In the genomic region with DNA sequence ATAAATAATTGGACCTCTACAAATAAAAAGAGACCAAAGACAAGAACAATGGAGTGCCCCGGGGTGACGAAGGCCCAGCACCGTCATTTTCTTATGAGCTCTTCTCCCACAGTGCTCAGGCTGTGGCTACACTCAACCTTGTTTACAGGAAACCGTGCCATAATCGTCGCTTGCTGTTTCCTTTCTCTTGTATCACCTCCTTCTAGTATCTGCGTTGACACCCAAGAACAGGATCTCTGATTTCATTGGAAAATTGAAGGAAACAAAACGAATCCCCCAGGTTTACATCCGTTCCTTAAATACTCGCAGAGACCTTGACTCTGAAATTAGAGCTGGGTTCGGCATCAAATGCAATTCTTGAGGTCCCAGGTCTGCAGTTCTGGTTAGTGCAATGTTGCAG, we compare ENCODE assay signal across 10 cellular contexts. TPM values are rescaled to one million over a fixed set of nuclear protein-coding genes. Genes with fewer than 3 reads are reported as not detected.
DNase-seq lines count a peak whose midpoint lies in the region; ATAC-seq and TF ChIP-seq lines count a peak whose summit lies in the region.
"Had no signal": no experiment of that assay in that cellular context is flagged by ENCODE, and none has a peak within 500 bp of the region (broad histone marks: within the 10 kb centered on the region; RNA-seq: fewer than 3 reads in every experiment).

No MANE protein-coding gene starts in this region.

- peaks cover 57% of the 10 kb centered on the region for H3K27me3 Mint-ChIP-seq in activated CD4-positive, alpha-beta T cell treated with anti-CD3 and anti-CD28 coated beads for 36 hours
- peaks cover 52% of the 10 kb centered on the region for H3K27me3 Mint-ChIP-seq in activated CD8-positive, alpha-beta T cell treated with anti-CD3 and anti-CD28 coated beads for 36 hours

- peak overlapping the region in 1 of 2 donors; percentile 13 for H3K9ac ChIP-seq in stomach smooth muscle (ENCODE audit: low read length in 2 of 2)

- peaks cover 3% of the 10 kb centered on the region for H3K4me1 ChIP-seq in right cardiac atrium (ENCODE audit: control insufficient read depth, insufficient read depth, low read length)
- peaks cover 27% of the 10 kb centered on the region for H3K4me1 ChIP-seq in stomach smooth muscle (ENCODE audit: control insufficient read depth, insufficient read depth, low read length)

- POLR2A ChIA-PET in activated CD4-positive, alpha-beta T cell treated with anti-CD3 and anti-CD28 coated beads for 36 hours (lab: Charles Lee) = no interaction called here
- POLR2A ChIA-PET in activated CD8-positive, alpha-beta T cell treated with anti-CD3 and anti-CD28 coated beads for 36 hours (lab: Charles Lee) = interaction anchor here (0.5 kb wide), 1 partner anchor 994 kb away, joined by 4 read pairs; no protein-coding TSS in a partner anchor

- peak overlapping the region; percentile 1 for H3K4me3 Mint-ChIP-seq in activated CD4-positive, alpha-beta T cell treated with anti-CD3 and anti-CD28 coated beads for 36 hours
- peak overlapping the region; percentile 13 for H3K4me3 Mint-ChIP-seq in activated CD8-positive, alpha-beta T cell treated with anti-CD3 and anti-CD28 coated beads for 36 hours

- no peak for TF ChIP-seq CTCF in activated CD8-positive, alpha-beta T cell treated with anti-CD3 and anti-CD28 coated beads for 36 hours (IDR thresholded peaks at IDR 0.05)

- H3K27ac ChIP-seq in right cardiac atrium (ENCODE audit: low read length) (no peak overlapping the region), stomach smooth muscle (ENCODE audit: low read length) (no peak overlapping the region)

- H3K27ac Mint-ChIP-seq in activated CD4-positive, alpha-beta T cell treated with anti-CD3 and anti-CD28 coated beads for 36 hours = no peak overlapping the region
- H3K27ac Mint-ChIP-seq in activated CD8-positive, alpha-beta T cell treated with anti-CD3 and anti-CD28 coated beads for 36 hours = no peak overlapping the region

- peak; percentile 39 for DNase-seq in activated CD4-positive, alpha-beta T cell treated with anti-CD3 and anti-CD28 coated beads for 36 hours
- no peak for DNase-seq in activated CD4-positive, alpha-beta T cell treated with anti-CD3 and anti-CD28 coated beads for 1 hour
- peak; percentile 25 for DNase-seq in activated CD8-positive, alpha-beta T cell treated with anti-CD3 and anti-CD28 coated beads for 36 hours
- DNase-seq in right cardiac atrium = peak in 2 of 3 donors; percentile 6 to 51
- DNase-seq in SKM-1 treated with dmso at 0.1 percent for 144 hours (lab: John Stamatoyannopoulos, UW; ENCODE audit: unreplicated experiment) = no peak
- DNase-seq in NCI-H128 (lab: John Stamatoyannopoulos, UW; ENCODE audit: unreplicated experiment) = no peak
- no peak for DNase-seq in ecto neural progenitor cell (ENCODE audit: low spot score)

- H3K9me3 Mint-ChIP-seq in activated CD4-positive, alpha-beta T cell treated with anti-CD3 and anti-CD28 coated beads for 36 hours (ENCODE audit: low read depth) = no peaks in the 10 kb centered on the region
- no peaks in the 10 kb centered on the region for H3K9me3 Mint-ChIP-seq in activated CD8-positive, alpha-beta T cell treated with anti-CD3 and anti-CD28 coated beads for 36 hours

- no peaks in the 10 kb centered on the region for H3K36me3 ChIP-seq in stomach smooth muscle (ENCODE audit: control insufficient read depth in 2 of 2, insufficient read depth in 2 of 2, low read length in 2 of 2)

- ATAC-seq in activated CD4-positive, alpha-beta T cell treated with anti-CD3 and anti-CD28 coated beads for 36 hours = peak; percentile 57
- ATAC-seq in activated CD8-positive, alpha-beta T cell treated with anti-CD3 and anti-CD28 coated beads for 36 hours = peak; percentile 60
- peak in 1 of 2 donors; percentile 21 for ATAC-seq in right cardiac atrium

- H3K4me3 ChIP-seq in right cardiac atrium (ENCODE audit: low read length) = peak overlapping the region; percentile 44
- H3K4me3 ChIP-seq in stomach smooth muscle (ENCODE audit: low read length in 2 of 2) = peak overlapping the region; percentile 21 to 61

- H3K4me1 Mint-ChIP-seq in activated CD4-positive, alpha-beta T cell treated with anti-CD3 and anti-CD28 coated beads for 36 hours = peaks cover 17% of the 10 kb centered on the region
- H3K4me1 Mint-ChIP-seq in activated CD8-positive, alpha-beta T cell treated with anti-CD3 and anti-CD28 coated beads for 36 hours (ENCODE audit: low read depth) = peaks cover 23% of the 10 kb centered on the region

- no peaks in the 10 kb centered on the region for H3K36me3 Mint-ChIP-seq in activated CD4-positive, alpha-beta T cell treated with anti-CD3 and anti-CD28 coated beads for 36 hours (ENCODE audit: low read depth)
- no peaks in the 10 kb centered on the region for H3K36me3 Mint-ChIP-seq in activated CD8-positive, alpha-beta T cell treated with anti-CD3 and anti-CD28 coated beads for 36 hours (ENCODE audit: low read depth)

- CTCF ChIA-PET in activated CD4-positive, alpha-beta T cell treated with anti-CD3 and anti-CD28 coated beads for 36 hours (lab: Charles Lee) = interaction anchor here (0.5 to 2.1 kb wide), 12 partner anchors 10 to 1168 kb away, joined by 3 to 9 read pairs (median 3); no protein-coding TSS in a partner anchor
- CTCF ChIA-PET in activated CD8-positive, alpha-beta T cell treated with anti-CD3 and anti-CD28 coated beads for 36 hours (lab: Charles Lee) = interaction anchor here (0.6 to 2.8 kb wide), 24 partner anchors 8 to 1170 kb away, joined by 3 to 21 read pairs (median 3); no protein-coding TSS in a partner anchor

- H3K27me3 ChIP-seq in right cardiac atrium (ENCODE audit: control insufficient read depth, insufficient read depth) = no peaks in the 10 kb centered on the region
- H3K27me3 ChIP-seq in stomach smooth muscle (ENCODE audit: control insufficient read depth in 1 of 2, insufficient read depth in 2 of 2, low read length in 2 of 2) = peaks cover 28 to 50% of the 10 kb centered on the region in 2 donors

- H3K9me3 ChIP-seq in right cardiac atrium (ENCODE audit: control insufficient read depth, low read length) = no peaks in the 10 kb centered on the region
- no peaks in the 10 kb centered on the region for H3K9me3 ChIP-seq in stomach smooth muscle (ENCODE audit: control insufficient read depth in 2 of 2, low read length in 2 of 2)

- 2% methylated on average over 11 of the region's 11 CpGs for WGBS in right cardiac atrium

- intact Hi-C loops in activated CD4-positive, alpha-beta T cell treated with anti-CD3 and anti-CD28 coated beads for 36 hours (cut with DNase I, micrococcal nuclease) = loop anchor here in 1 of 2 experiments (1.0 to 2.0 kb wide), 4 partner anchors 429 to 1332 kb away; no protein-coding TSS in a partner anchor
- intact Hi-C loops in activated CD8-positive, alpha-beta T cell treated with anti-CD3 and anti-CD28 coated beads for 36 hours (cut with micrococcal nuclease) = no loop called here
- intact Hi-C loops in right cardiac atrium (cut with DNase I) = loop anchor here in 3 of 4 donors (5.0 to 10.0 kb wide), 7 partner anchors 122 to 1332 kb away; no protein-coding TSS in a partner anchor

RNA-seq across cellular contexts. Expression of a gene that starts 1.7 kb away (rescaled TPM):
- total RNA-seq in activated CD4-positive, alpha-beta T cell treated with anti-CD3 and anti-CD28 coated beads for 36 hours = under 1 TPM; 0.12 to 0.23 TPM
- under 1 TPM in 1 of 2 experiments, not detected in 1; 0.25 TPM for total RNA-seq in activated CD8-positive, alpha-beta T cell treated with anti-CD3 and anti-CD28 coated beads for 36 hours
- 100 to 1,000 TPM in 1 of 4 donors, 10 to 100 TPM in 3; 90.6 to 212 (median 97.5) TPM for total RNA-seq in right cardiac atrium
- polyA plus RNA-seq in right cardiac atrium = 117 TPM

RNA-seq across cellular contexts. Expression of a gene that starts 34.5 kb away (rescaled TPM):
- not detected for total RNA-seq in activated CD4-positive, alpha-beta T cell treated with anti-CD3 and anti-CD28 coated beads for 36 hours
- total RNA-seq in activated CD8-positive, alpha-beta T cell treated with anti-CD3 and anti-CD28 coated beads for 36 hours = not detected
- under 1 TPM in 1 of 4 donors, not detected in 3; 0.25 TPM for total RNA-seq in right cardiac atrium
- polyA plus RNA-seq in right cardiac atrium = 0.14 TPM
- total RNA-seq: activated CD8-positive, alpha-beta memory T cell treated with anti-CD3 and anti-CD28 coated beads for 36 hours had no signal

RNA-seq across cellular contexts. Expression of a gene that starts 49.9 kb away (rescaled TPM):
- not detected for total RNA-seq in activated CD4-positive, alpha-beta T cell treated with anti-CD3 and anti-CD28 coated beads for 36 hours
- not detected for total RNA-seq in activated CD8-positive, alpha-beta T cell treated with anti-CD3 and anti-CD28 coated beads for 36 hours
- total RNA-seq in right cardiac atrium = not detected
- polyA plus RNA-seq in right cardiac atrium = not detected
- total RNA-seq: activated CD8-positive, alpha-beta memory T cell treated with anti-CD3 and anti-CD28 coated beads for 36 hours; pulmonary artery endothelial cell had no signal

Comparison
In these comparisons a context has a peak if more than half of its experiments do, and no peak if none do; other contexts are left out.
1. DNase-seq: peak in activated CD4-positive, alpha-beta T cell treated with anti-CD3 and anti-CD28 coated beads for 36 hours (single experiment), activated CD8-positive, alpha-beta T cell treated with anti-CD3 and anti-CD28 coated beads for 36 hours (single experiment) and right cardiac atrium (2 of 3); none in activated CD4-positive, alpha-beta T cell treated with anti-CD3 and anti-CD28 coated beads for 1 hour (single experiment), SKM-1 treated with dmso at 0.1 percent for 144 hours (single experiment), NCI-H128 (single experiment) and ecto neural progenitor cell (single experiment).
2. RNA of a gene that starts 1.7 kb away (total RNA-seq): 90.6 to 212 TPM in right cardiac atrium; 0.25 TPM in activated CD8-positive, alpha-beta T cell treated with anti-CD3 and anti-CD28 coated beads for 36 hours and 0.12 to 0.23 TPM in activated CD4-positive, alpha-beta T cell treated with anti-CD3 and anti-CD28 coated beads for 36 hours; every median in the first group is over 10 times any median in the second.